Comparison of ENCODE assay signal across 11 cellular contexts in the genomic region with DNA sequence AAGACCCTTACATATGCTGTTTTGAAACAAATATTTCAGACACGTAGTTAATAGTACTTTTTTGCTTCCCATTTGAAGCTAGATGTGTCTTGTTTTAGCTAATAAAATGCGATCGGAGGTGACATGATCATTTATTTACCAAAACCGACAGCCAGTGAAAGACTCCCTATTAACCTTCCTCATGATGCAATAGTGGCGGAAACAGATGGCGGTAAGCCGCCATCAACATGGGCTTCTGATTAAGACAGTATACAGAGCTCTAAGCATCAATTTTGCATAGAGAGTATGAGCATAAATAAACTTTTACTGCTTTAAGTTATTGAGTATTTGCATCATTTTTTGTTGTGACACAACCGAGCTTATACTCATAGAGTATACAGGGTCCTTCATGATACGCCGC.
"Had no signal": no experiment of that assay in that cellular context is flagged by ENCODE, and none has a peak within 500 bp of the region (broad histone marks: within the 10 kb centered on the region; RNA-seq: fewer than 3 reads in every experiment).

No MANE protein-coding gene starts in this region.

- H3K4me2 ChIP-seq: GM23338 had no signal

- H3K9ac ChIP-seq: GM23248 had no signal

- H3K4me3 ChIP-seq: GM23248, GM23338, HAP-1 had no signal

- H3K27ac ChIP-seq: GM23248 had no signal

- DNase-seq: GM23248, GOT3, H7, H9, HCEC 1CT, HFFc6 had no signal

- ATAC-seq: GM23338, HCT116 had no signal

- FAIRE-seq: H1, H54 had no signal

- H2AFZ ChIP-seq: GM23248, GM23338 had no signal

- H3K36me3 ChIP-seq: HAP-1 had no signal

- H3K9me3 ChIP-seq: HAP-1 had no signal
